Comparison of ENCODE assay signal across 12 cellular contexts in the genomic region with DNA sequence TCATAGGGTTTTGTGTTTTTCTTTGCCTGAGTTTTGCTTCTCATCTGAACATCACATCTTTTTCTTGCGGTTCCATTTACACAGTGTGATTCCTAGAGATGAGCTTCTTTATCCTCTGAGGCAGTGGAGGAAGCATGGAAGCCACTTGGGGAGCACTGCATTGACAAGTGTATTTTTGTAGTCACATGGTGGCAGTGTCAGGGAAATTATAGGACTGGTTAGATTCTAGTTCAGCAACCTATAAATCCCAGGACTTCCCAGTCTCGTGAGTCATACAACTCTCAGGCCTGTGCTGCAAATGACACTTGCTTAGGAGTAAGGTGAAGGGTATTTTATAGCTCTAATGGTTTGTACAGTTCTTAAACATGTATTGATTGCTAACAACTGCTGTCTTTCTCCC. TPM values are rescaled to one million over a fixed set of nuclear protein-coding genes. Genes with fewer than 3 reads are reported as not detected.
DNase-seq lines count a peak whose midpoint lies in the region; ATAC-seq, FAIRE-seq and TF ChIP-seq lines count a peak whose summit lies in the region.
"Had no signal": no experiment of that assay in that cellular context is flagged by ENCODE, and none has a peak within 500 bp of the region (broad histone marks: within the 10 kb centered on the region; RNA-seq: fewer than 3 reads in every experiment).

No MANE protein-coding gene starts in this region.

- no peaks in the 10 kb centered on the region; the same call in none of the 2 replicates for H3K36me3 ChIP-seq in Panc1 (ENCODE audit: control insufficient read depth, insufficient read depth, low read length)
- H3K36me3 ChIP-seq in psoas muscle (ENCODE audit: insufficient read depth in 1 of 2, low read depth in 1 of 2) = peaks cover 6 to 61% of the 10 kb centered on the region in 2 donors

- intact Hi-C loops in Panc1 (cut with micrococcal nuclease; ENCODE audit: unreplicated experiment) (no loop called here), psoas muscle (cut with DNase I) (no loop called here)

- FAIRE-seq in H54 (lab: Jason Lieb, UNC) (peak; percentile 86), frontal cortex (lab: Jason Lieb, UNC) (no peak)

- TF ChIP-seq CTCF in Panc1 (IDR thresholded peaks at IDR 0.05) = no peak
- no peak for TF ChIP-seq CTCF in psoas muscle (IDR thresholded peaks at IDR 0.05)

- H3K9me3 ChIP-seq in Panc1 (ENCODE audit: control insufficient read depth, insufficient read depth, low read depth, low read length) = no peaks in the 10 kb centered on the region
- H3K9me3 ChIP-seq in psoas muscle = no peaks in the 10 kb centered on the region
- H3K9me3 ChIP-seq: tibial artery had no signal

- POLR2A ChIA-PET in Panc1 (lab: Charles Lee) = no interaction called here

- CTCF ChIA-PET in Panc1 (lab: Charles Lee) = no interaction called here

- H3K27ac ChIP-seq in Panc1 (ENCODE audit: low read length) (no peak overlapping the region), psoas muscle (no peak overlapping the region)
- H3K27ac ChIP-seq: tibial artery had no signal

- 86 to 96% (median 91%) methylated on average over 2 of the region's 2 CpGs for WGBS in psoas muscle, 3 donors

- in situ Hi-C loops in Panc1 (cut with HindIII; ENCODE audit: low pct_unique_long_range_greater_than_20kb, low sequenced_read_pairs) = no loop called here

- H3K4me3 ChIP-seq in Panc1 (ENCODE audit: low read depth in 2 of 2, low read length in 2 of 2) (no peak overlapping the region), psoas muscle (no peak overlapping the region)
- H3K4me3 ChIP-seq: tibial artery had no signal

- DNase-seq in H54 (ENCODE audit: insufficient read length, low spot score) (peak; percentile 19), Panc1 (ENCODE audit: low read depth, low spot score) (no peak), fibroblast of gingiva (ENCODE audit: low read depth) (peak; percentile 21), psoas muscle (no peak), left lobe of liver (ENCODE audit: low spot score) (no peak), frontal cortex (ENCODE audit: low spot score in 2 of 2) (no peak)
- DNase-seq: activated CD4-positive, alpha-beta T cell treated with anti-CD3 and anti-CD28 coated beads, Interleukin-2, amount 50 U/mL, for 1 hour; DND-41; NCI-H524; posterior cingulate gyrus; tibial artery had no signal

- H3K27me3 ChIP-seq in Panc1 (ENCODE audit: control insufficient read depth, insufficient read depth, low read length) = no peaks in the 10 kb centered on the region
- H3K27me3 ChIP-seq in psoas muscle (ENCODE audit: insufficient read depth in 3 of 3, low read length in 2 of 3) = no peaks in the 10 kb centered on the region
- H3K27me3 ChIP-seq: tibial artery had no signal

- ATAC-seq in Panc1 (peak; percentile 45; the same call in 1 of the 2 replicates), psoas muscle (peak in 3 of 4 donors; percentile 37 to 65 (median 49)), left lobe of liver (no peak), HG03196 (IDR thresholded peaks at IDR 0.05; ENCODE audit: unreplicated experiment) (no peak)

- no TSS peak for BruUV-seq in Panc1 (replicated peaks; lab: Mats Ljungman, UMichigan)

- no peak for TF ChIP-seq POLR2A in H54 (IDR thresholded peaks at IDR 0.05; ENCODE audit: low read depth, low read length)

- H3K4me1 ChIP-seq in Panc1 (ENCODE audit: control insufficient read depth, insufficient read depth, low read length) = no peaks in the 10 kb centered on the region
- H3K4me1 ChIP-seq in psoas muscle = no peaks in the 10 kb centered on the region
- H3K4me1 ChIP-seq: tibial artery had no signal

RNA-seq across cellular contexts. Expression of a gene that starts 58.4 kb away (rescaled TPM):
- total RNA-seq in Panc1 (2021; ENCODE audit: unreplicated experiment) = 43.6 TPM
- polyA plus RNA-seq in Panc1 (2012; ENCODE audit: insufficient read length) = 22.6 TPM
- 10 to 100 TPM; 21.6 to 41.0 (median 28.0) TPM for total RNA-seq in psoas muscle
- polyA plus RNA-seq in psoas muscle = 10 to 100 TPM; 28.3 to 42.8 (median 31.1) TPM
- 45.7 TPM for total RNA-seq in left lobe of liver
- total RNA-seq in frontal cortex = 79.5 TPM

Comparison
In these comparisons a context has a peak if more than half of its experiments do, and no peak if none do; other contexts are left out.
1. DNase-seq: peak in H54 (single experiment) and fibroblast of gingiva (single experiment); none in Panc1 (single experiment), psoas muscle (0 of 2), left lobe of liver (single experiment) and frontal cortex (0 of 2).
2. ATAC-seq: peak in Panc1 (single experiment) and psoas muscle (3 of 4); none in left lobe of liver (single experiment) and HG03196 (single experiment).